In the genomic region with DNA sequence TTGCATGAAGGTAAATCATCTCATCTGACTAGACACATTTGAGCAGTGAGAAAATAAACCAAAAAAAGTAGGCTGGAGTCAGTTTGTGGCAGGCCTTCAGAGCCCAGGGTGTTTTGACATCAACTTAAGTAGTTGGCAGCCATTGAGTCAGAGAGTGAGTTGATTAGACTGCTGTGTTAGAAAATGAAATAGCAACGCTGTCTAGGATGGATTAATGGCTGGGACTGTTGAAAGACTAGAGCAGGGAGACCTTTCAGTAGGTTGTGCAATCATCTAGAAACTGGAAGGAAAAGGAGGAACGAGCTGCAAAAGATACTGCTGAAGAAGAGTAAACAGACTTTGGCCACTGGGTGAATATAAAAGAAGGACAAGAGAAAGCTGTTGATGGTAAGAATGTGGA, we compare ENCODE assay signal across 10 cellular contexts. TPM values are rescaled to one million over a fixed set of nuclear protein-coding genes. Genes with fewer than 3 reads are reported as not detected.
A peak's percentile ranks its signal among the peaks of the same experiment; 100 is the strongest.
DNase-seq lines count a peak whose midpoint lies in the region; ATAC-seq and TF ChIP-seq lines count a peak whose summit lies in the region.
"Had no signal": no experiment of that assay in that cellular context is flagged by ENCODE, and none has a peak within 500 bp of the region (broad histone marks: within the 10 kb centered on the region; RNA-seq: fewer than 3 reads in every experiment).

No MANE protein-coding gene starts in this region.

- peak overlapping the region; percentile 70 for H3K27ac ChIP-seq in psoas muscle

- H3K36me3 ChIP-seq in adipocyte (ENCODE audit: control insufficient read depth, insufficient read depth, low read length, severe bottlenecking) (no peaks in the 10 kb centered on the region), psoas muscle (ENCODE audit: insufficient read depth in 1 of 2, low read depth in 1 of 2) (no peaks in the 10 kb centered on the region)

- intact Hi-C loops in left cardiac atrium (cut with DNase I), result no loop called here
- intact Hi-C loops in psoas muscle (cut with DNase I), result no loop called here

- H3K9me3 ChIP-seq in adipocyte (ENCODE audit: control insufficient read depth, low read length), result no peaks in the 10 kb centered on the region
- no peaks in the 10 kb centered on the region for H3K9me3 ChIP-seq in psoas muscle

- no peaks in the 10 kb centered on the region for H3K27me3 ChIP-seq in adipocyte (replicated peaks; ENCODE audit: control insufficient read depth, insufficient read depth, low read length)
- no peaks in the 10 kb centered on the region for H3K27me3 ChIP-seq in psoas muscle (ENCODE audit: insufficient read depth in 3 of 3, low read length in 2 of 3)

- H3K4me3 ChIP-seq in adipocyte (ENCODE audit: low read length) (peak overlapping the region; percentile 14), psoas muscle (peak overlapping the region; percentile 27)

- DNase-seq in CD1c-positive myeloid dendritic cell (ENCODE audit: extremely low spot score), result peak; percentile 47
- DNase-seq in adipocyte (ENCODE audit: low read depth), result peak; percentile 83
- no peak for DNase-seq in left cardiac atrium
- no peak for DNase-seq in psoas muscle
- no peak for DNase-seq in NCI-H748 (lab: John Stamatoyannopoulos, UW; ENCODE audit: unreplicated experiment)
- no peak for DNase-seq in NK-92 treated with Interleukin-12 subunit alpha and Interleukin-12 subunit beta, amount 100 ng/mL, for 24 hours (lab: John Stamatoyannopoulos, UW)
- DNase-seq in superior temporal gyrus (ENCODE audit: extremely low spot score), result no peak
- DNase-seq: NCI-H69 had no signal

- H3K4me1 ChIP-seq in adipocyte (ENCODE audit: control insufficient read depth, insufficient read depth, low read length) (peaks cover 65% of the 10 kb centered on the region), psoas muscle (peaks cover 40% of the 10 kb centered on the region)

- TF ChIP-seq CTCF in psoas muscle (IDR thresholded peaks at IDR 0.05), result no peak

- peak; percentile 84 to 91 for ATAC-seq in left cardiac atrium
- peak; percentile 58 to 79 (median 69) for ATAC-seq in psoas muscle
- no peak for ATAC-seq in GM18511 (IDR thresholded peaks at IDR 0.05; ENCODE audit: unreplicated experiment)

- 25 to 43% (median 32%) methylated on average over 2 of the region's 2 CpGs for WGBS in psoas muscle, 3 donors

- H3K9ac ChIP-seq in adipocyte (ENCODE audit: low read length), result peak overlapping the region; percentile 27

RNA-seq across cellular contexts. Expression of a gene that starts 28.6 kb away (rescaled TPM):
- total RNA-seq in left cardiac atrium (1 to 10 TPM; 3.9 to 6.0 TPM), psoas muscle (1 to 10 TPM in 2 of 4 donors, under 1 TPM in 2; 0.54 to 3.2 (median 1.2) TPM)
- under 1 TPM; 0.38 to 0.62 (median 0.48) TPM for polyA plus RNA-seq in psoas muscle
- total RNA-seq: activated T-helper 2 cell treated with anti-CD3 and anti-CD28 coated beads, Interferon-gamma antibody, Interleukin-2, Interleukin-4, amounts not matched to agents 10 μg/mL and 5 μg/mL and 100 μg/mL, durations not matched to agents 14 hours and 24 hours and 36 hours had no signal

Comparison
In these comparisons a context has a peak if more than half of its experiments do, and no peak if none do; other contexts are left out.
1. DNase-seq: peak in CD1c-positive myeloid dendritic cell (single experiment) and adipocyte (single experiment); none in left cardiac atrium (single experiment), psoas muscle (0 of 2), NCI-H748 (single experiment), NK-92 treated with Interleukin-12 subunit alpha and Interleukin-12 subunit beta, amount 100 ng/mL, for 24 hours (single experiment) and superior temporal gyrus (single experiment).